22 cellular contexts compared by ENCODE assay signal in genomic region chr12:107660230-107660629, GRCh38. TPM values are rescaled to one million over a fixed set of nuclear protein-coding genes. Genes with fewer than 3 reads are reported as not detected.
A peak's percentile ranks its signal among the peaks of the same experiment; 100 is the strongest.
DNase-seq lines count a peak whose midpoint lies in the region; ATAC-seq, FAIRE-seq and TF ChIP-seq lines count a peak whose summit lies in the region.
"Had no signal": no experiment of that assay in that cellular context is flagged by ENCODE, and none has a peak within 500 bp of the region (broad histone marks: within the 10 kb centered on the region; RNA-seq: fewer than 3 reads in every experiment).

No MANE protein-coding gene starts in this region.

- H2BK5ac ChIP-seq in mesendoderm (ENCODE audit: low read length) = no peak overlapping the region

- H3K27me3 ChIP-seq in mesendoderm (ENCODE audit: insufficient read depth, low read length, poor library complexity) = no peaks in the 10 kb centered on the region
- H3K27me3 ChIP-seq in pancreas = no peaks in the 10 kb centered on the region
- H3K27me3 ChIP-seq: thyroid gland had no signal

- no peak overlapping the region for H3K4me2 ChIP-seq in mesendoderm (ENCODE audit: low read length)

- H3K4me3 Mint-ChIP-seq in WTC11 = no peak overlapping the region
- H3K4me3 Mint-ChIP-seq: CD4-positive, CD25-positive, alpha-beta regulatory T cell; stimulated activated naive CD8-positive, alpha-beta T cell treated with anti-CD3 and anti-CD28 coated beads, Interleukin-15, Interleukin-2, amounts not matched to agents 100 ng/mL and 50 ng/mL, for 24 hours; T-cell had no signal

- H3K79me2 ChIP-seq in mesendoderm (ENCODE audit: control insufficient read depth, insufficient read depth, low read length) = no peaks in the 10 kb centered on the region

- peaks cover 52% of the 10 kb centered on the region for H3K4me1 Mint-ChIP-seq in WTC11

- intact Hi-C loops in pancreas (cut with DNase I) = no loop called here

- no peaks in the 10 kb centered on the region for H3K27me3 Mint-ChIP-seq in WTC11 (ENCODE audit: low read depth)
- H3K27me3 Mint-ChIP-seq: stimulated activated naive CD8-positive, alpha-beta T cell treated with anti-CD3 and anti-CD28 coated beads, Interleukin-15, Interleukin-2, amounts not matched to agents 100 ng/mL and 50 ng/mL, for 24 hours; T-cell had no signal

- H3K36me3 ChIP-seq in mesendoderm (ENCODE audit: control insufficient read depth, insufficient read depth, low read length) (no peaks in the 10 kb centered on the region), pancreas (no peaks in the 10 kb centered on the region)
- H3K36me3 ChIP-seq: gastroesophageal sphincter, lower lobe of right lung had no signal

- H3K23ac ChIP-seq in mesendoderm (ENCODE audit: low read length) = no peak overlapping the region

- TF ChIP-seq CTCF in WTC11 (IDR thresholded peaks at IDR 0.05) (no peak), pancreas (IDR thresholded peaks at IDR 0.05) (no peak)

- H3K9ac ChIP-seq in mesendoderm (ENCODE audit: low read length) = no peak overlapping the region

- POLR2A ChIA-PET in WTC11 (lab: Charles Lee) = interaction anchor here (1.1 kb wide), 1 partner anchor 26 kb away, joined by 3 read pairs; no protein-coding TSS in a partner anchor

- FAIRE-seq in H54 (lab: Jason Lieb, UNC) = no peak
- no peak for FAIRE-seq in pancreas (lab: Jason Lieb, UNC)
- FAIRE-seq: keratinocyte had no signal

- no peaks in the 10 kb centered on the region for H3K4me1 ChIP-seq in mesendoderm (ENCODE audit: control insufficient read depth, low read depth, low read length)
- no peaks in the 10 kb centered on the region for H3K4me1 ChIP-seq in pancreas
- H3K4me1 ChIP-seq: gastroesophageal sphincter, lower lobe of right lung, thyroid gland had no signal

- TF ChIP-seq POLR2A in H54 (IDR thresholded peaks at IDR 0.05; ENCODE audit: low read depth, low read length) = no peak

- H3K56ac ChIP-seq in mesendoderm (ENCODE audit: low read length) = no peak overlapping the region

- H3K27ac ChIP-seq in mesendoderm (ENCODE audit: low read depth, low read length) (no peak overlapping the region), pancreas (no peak overlapping the region)
- H3K27ac ChIP-seq: gastroesophageal sphincter, lower lobe of right lung, thyroid gland had no signal

- H3K4me3 ChIP-seq in mesendoderm (ENCODE audit: low read length) (no peak overlapping the region), pancreas (no peak overlapping the region)
- H3K4me3 ChIP-seq: gastroesophageal sphincter, lower lobe of right lung, thyroid gland had no signal

- H3K79me1 ChIP-seq in mesendoderm (ENCODE audit: low read length) = no peaks in the 10 kb centered on the region

- peak; percentile 20; the same call in 1 of the 2 replicates for ATAC-seq in WTC11
- no peak for ATAC-seq in HG03432 (IDR thresholded peaks at IDR 0.05; ENCODE audit: unreplicated experiment)
- ATAC-seq in pancreas = no peak
- no peak for ATAC-seq in HG03108 (IDR thresholded peaks at IDR 0.05; ENCODE audit: unreplicated experiment)
- ATAC-seq: gastroesophageal sphincter, T-cell had no signal

- no peak overlapping the region for H2BK15ac ChIP-seq in mesendoderm (replicated peaks; ENCODE audit: low read depth)

- H3K9me3 Mint-ChIP-seq in WTC11 = no peaks in the 10 kb centered on the region
- H3K9me3 Mint-ChIP-seq: stimulated activated naive CD8-positive, alpha-beta T cell treated with anti-CD3 and anti-CD28 coated beads, Interleukin-15, Interleukin-2, amounts not matched to agents 100 ng/mL and 50 ng/mL, for 24 hours; T-cell had no signal

- H4K8ac ChIP-seq in mesendoderm (ENCODE audit: low read depth, low read length) = no peak overlapping the region

- no peak overlapping the region for H2BK120ac ChIP-seq in mesendoderm (ENCODE audit: low read depth, low read length)

- no peak overlapping the region for H4K5ac ChIP-seq in mesendoderm (ENCODE audit: low read length)

- DNase-seq in H54 (ENCODE audit: insufficient read length, low spot score) (peak; percentile 27), NOMO-1 (lab: John Stamatoyannopoulos, UW; ENCODE audit: unreplicated experiment in 2 of 2) (peak; percentile 90 to 92), WTC11 (ENCODE audit: low spot score) (no peak), mesendoderm (peak; percentile 10), retina (no peak), pancreas (no peak)
- DNase-seq: activated effector memory CD4-positive, alpha-beta T cell treated with Interleukin-2 at 50 U/mL for 16 hours; CD4-positive, CD25-positive, alpha-beta regulatory T cell; effector CD4-positive, alpha-beta T cell; HCEC 1CT; lower lobe of right lung; NCI-H1417; NCI-H2107; stimulated activated CD4-positive, alpha-beta T cell treated with anti-CD3 and anti-CD28 coated beads, Interleukin-12 subunit alpha, Interleukin-12 subunit beta, amount 100 ng/mL, for 4 hours; stimulated activated CD4-positive, alpha-beta T cell treated with anti-CD3 and anti-CD28 coated beads, Interleukin-4, amount 100 ng/mL, for 4 hours; thyroid gland had no signal

- no peak overlapping the region for H3K4ac ChIP-seq in mesendoderm (ENCODE audit: low read depth, low read length)

- H2AK5ac ChIP-seq in mesendoderm (ENCODE audit: low read length) = no peak overlapping the region

- H3K18ac ChIP-seq in mesendoderm (ENCODE audit: low read length) = no peak overlapping the region

- H3K27ac Mint-ChIP-seq in WTC11 = no peak overlapping the region
- H3K27ac Mint-ChIP-seq: stimulated activated naive CD8-positive, alpha-beta T cell treated with anti-CD3 and anti-CD28 coated beads, Interleukin-15, Interleukin-2, amounts not matched to agents 100 ng/mL and 50 ng/mL, for 24 hours; T-cell had no signal

- H3K36me3 Mint-ChIP-seq in WTC11 = no peaks in the 10 kb centered on the region

- no CpG with 5 or more reads among the region's 8 CpGs for WGBS in mesendoderm (ENCODE audit: extremely low coverage, insufficient coverage, low lambda C conversion rate)
- WGBS in pancreas, 2 donors = 61 to 69% methylated on average over 8 of the region's 8 CpGs

- CTCF ChIA-PET in WTC11 (lab: Charles Lee) = interaction anchor here (1.0 to 2.1 kb wide), 5 partner anchors 11 to 252 kb away, joined by 3 to 28 read pairs (median 3); no protein-coding TSS in a partner anchor

- no peaks in the 10 kb centered on the region for H3K9me3 ChIP-seq in pancreas
- H3K9me3 ChIP-seq: gastroesophageal sphincter, lower lobe of right lung, thyroid gland had no signal

TF ChIP-seq in WTC11, 78 proteins besides CTCF, POLR2A, EP300 and RAD21:
- TF ChIP-seq RELA (CRISPR knock-in tag; IDR thresholded peaks at IDR 0.05; ENCODE audit: borderline replicate concordance) = no peak
- no peak for TF ChIP-seq NFE2L1 (CRISPR knock-in tag; IDR thresholded peaks at IDR 0.05)
- TF ChIP-seq ETV6 (CRISPR knock-in tag; IDR thresholded peaks at IDR 0.05) = no peak

RNA-seq across cellular contexts. Expression of gene PWP1, which starts 25.4 kb away (rescaled TPM):
- total RNA-seq in WTC11 (2021) = 42.1 to 54.2 TPM (median 46.2 TPM) in 3 replicates
- polyA plus RNA-seq in mesendoderm (2013, experiment 1 of 2) = 91.8 TPM
- polyA plus RNA-seq in mesendoderm (2013, experiment 2 of 2) = 94.8 TPM
- total RNA-seq in pancreas = 10 to 100 TPM; 12.5 to 21.8 (median 14.8) TPM
- 10 to 100 TPM; 10.5 to 20.9 TPM for polyA plus RNA-seq in pancreas

Comparison
In these comparisons a context has a peak if more than half of its experiments do, and no peak if none do; other contexts are left out.
1. DNase-seq: peak in H54 (single experiment), NOMO-1 (2 of 2) and mesendoderm (single experiment); none in WTC11 (single experiment), retina (single experiment) and pancreas (0 of 6).